13 cellular contexts compared by ENCODE assay signal in genomic region chr15:51688863-51689262, GRCh38. TPM values are rescaled to one million over a fixed set of nuclear protein-coding genes. Genes with fewer than 3 reads are reported as not detected.
DNase-seq lines count a peak whose midpoint lies in the region; ATAC-seq, FAIRE-seq and TF ChIP-seq lines count a peak whose summit lies in the region.
"Had no signal": no experiment of that assay in that cellular context is flagged by ENCODE, and none has a peak within 500 bp of the region (broad histone marks: within the 10 kb centered on the region; RNA-seq: fewer than 3 reads in every experiment).

No MANE protein-coding gene starts in this region.

- DNase-seq in DND-41 (no peak), IMR-90 (peak; percentile 7), K562 (ENCODE audit: extremely low read depth in 1 of 4, low spot score in 3 of 4) (peak in 3 of 4 experiments; percentile 29 to 46 (median 38)), mesenchymal stem cell (peak; percentile 5), NCI-H128 (lab: John Stamatoyannopoulos, UW; ENCODE audit: unreplicated experiment) (no peak), colonic mucosa (no peak)
- DNase-seq: body of pancreas; NCI-H2029 treated with DMSO at 0.1 percent for 48 hours; NCI-H82; SIG-M5; stimulated activated CD4-positive, alpha-beta T cell treated with anti-CD3 and anti-CD28 coated beads, Interleukin-2, amount 100 ng/mL, for 48 hours had no signal

- H3K4me3 ChIP-seq in DND-41 (ENCODE audit: low read depth in 1 of 2, low read length in 2 of 2) (no peak overlapping the region), IMR-90 (ENCODE audit: insufficient read depth, low read depth, low read length) (no peak overlapping the region), K562 (no peak overlapping the region), mesenchymal stem cell (ENCODE audit: insufficient read depth in 1 of 2, low read depth in 1 of 2, low read length in 2 of 2) (no peak overlapping the region), colonic mucosa (no peak overlapping the region)
- H3K4me3 ChIP-seq: body of pancreas had no signal

- peaks cover 2% of the 10 kb centered on the region for H3K27me3 ChIP-seq in DND-41 (ENCODE audit: insufficient read depth, low read length, poor library complexity)
- H3K27me3 ChIP-seq in IMR-90 (ENCODE audit: control insufficient read depth, insufficient read depth, low read length): peaks cover 16% of the 10 kb centered on the region
- H3K27me3 ChIP-seq in K562 (ENCODE audit: control insufficient read depth in 2 of 2, insufficient read depth in 2 of 2, low read length in 2 of 2): no peaks in the 10 kb centered on the region
- peaks cover 43 to 83% of the 10 kb centered on the region in 2 experiments for H3K27me3 ChIP-seq in mesenchymal stem cell (ENCODE audit: control insufficient read depth in 1 of 2, insufficient read depth in 1 of 2, low read length in 2 of 2)
- H3K27me3 ChIP-seq in colonic mucosa: no peaks in the 10 kb centered on the region
- H3K27me3 ChIP-seq: body of pancreas had no signal

- BruUV-seq in IMR-90 (replicated peaks; lab: Mats Ljungman, UMichigan) (no TSS peak), K562 (replicated peaks; lab: Mats Ljungman, UMichigan) (no TSS peak)

- no peaks in the 10 kb centered on the region for H3K79me2 ChIP-seq in DND-41 (ENCODE audit: insufficient read depth, low read length)
- no peaks in the 10 kb centered on the region for H3K79me2 ChIP-seq in K562 (ENCODE audit: control insufficient read depth, insufficient read depth, low read length)

- H2BK12ac ChIP-seq in mesenchymal stem cell (ENCODE audit: low read length in 2 of 2): no peak overlapping the region

- H2AK9ac ChIP-seq in IMR-90 (replicated peaks; ENCODE audit: low read depth, low read length, poor library complexity): no peak overlapping the region

- H3K9me3 ChIP-seq in DND-41 (ENCODE audit: insufficient read depth, low read length, severe bottlenecking) (no peaks in the 10 kb centered on the region), IMR-90 (ENCODE audit: control insufficient read depth, insufficient read depth, low read length) (no peaks in the 10 kb centered on the region), K562 (replicated peaks; ENCODE audit: control insufficient read depth, insufficient read depth, low read depth, low read length) (no peaks in the 10 kb centered on the region), mesenchymal stem cell (ENCODE audit: control insufficient read depth, low read length) (no peaks in the 10 kb centered on the region), colonic mucosa (no peaks in the 10 kb centered on the region)
- H3K9me3 ChIP-seq: body of pancreas had no signal

- POLR2A ChIA-PET in IMR-90 (lab: Charles Lee; ENCODE audit: unreplicated experiment): no interaction called here
- POLR2A ChIA-PET in K562 (lab: Yijun Ruan, JAX): interaction anchor here (0.6 to 1.0 kb wide), 2 partner anchors 11 to 632 kb away, joined by 3 read pairs; no protein-coding TSS in a partner anchor

- no peak overlapping the region for H4K5ac ChIP-seq in IMR-90 (ENCODE audit: low read depth, low read length)

- no peak overlapping the region for H3K9ac ChIP-seq in DND-41 (ENCODE audit: low read depth, low read length)
- H3K9ac ChIP-seq in IMR-90 (ENCODE audit: low read depth, low read length): no peak overlapping the region
- no peak overlapping the region for H3K9ac ChIP-seq in K562 (ENCODE audit: insufficient read depth in 1 of 2, low read depth in 2 of 2, low read length in 2 of 2)
- H3K9ac ChIP-seq in mesenchymal stem cell (ENCODE audit: low read length): no peak overlapping the region
- no peak overlapping the region for H3K9ac ChIP-seq in colonic mucosa (ENCODE audit: low read depth in 2 of 2, low read length in 2 of 2)

- H3K14ac ChIP-seq in IMR-90 (replicated peaks; ENCODE audit: low read depth, low read length) (no peak overlapping the region), mesenchymal stem cell (ENCODE audit: low read length in 2 of 2) (no peak overlapping the region)

- dilution Hi-C loops in IMR-90 (cut with HindIII; ENCODE audit: low sequenced_read_pairs, unreplicated experiment): no loop called here

- intact Hi-C loops in IMR-90 (cut with micrococcal nuclease) (loop anchor here (5.0 kb wide), 1 partner anchor 68 kb away; no protein-coding TSS in a partner anchor), K562 (cut with micrococcal nuclease) (loop anchor here (5.0 kb wide), 2 partner anchors 37 to 38 kb away; no protein-coding TSS in a partner anchor), colonic mucosa (cut with DNase I) (no loop called here)

- H2BK120ac ChIP-seq in IMR-90 (ENCODE audit: low read depth, low read length) (no peak overlapping the region), mesenchymal stem cell (ENCODE audit: low read depth, low read length) (no peak overlapping the region)

- TF ChIP-seq CTCF in DND-41 (IDR thresholded peaks at IDR 0.05; ENCODE audit: borderline replicate concordance, extremely low read depth, low read length, poor library complexity, severe bottlenecking) (peak; percentile 10), IMR-90 (conservative IDR thresholded peaks at IDR 0.05; ENCODE audit: low read depth, low read length) (peak; percentile 23), K562 (IDR thresholded peaks at IDR 0.05 in 2 of 3, conservative IDR thresholded peaks at IDR 0.05 in 1 of 3; ENCODE audit: insufficient read depth in 2 of 3, low read depth in 1 of 3, low read length in 3 of 3) (peak; percentile 24 to 49 (median 34); a peak in 2 of 6 replicates), colonic mucosa (IDR thresholded peaks at IDR 0.05) (no peak)

- no peak for TF ChIP-seq EP300 in K562 (IDR thresholded peaks at IDR 0.05; ENCODE audit: low read length)

- H3K4me2 ChIP-seq in DND-41 (ENCODE audit: insufficient read depth, low read length) (no peak overlapping the region), IMR-90 (ENCODE audit: low read depth, low read length) (no peak overlapping the region), K562 (ENCODE audit: insufficient read depth, low read length) (no peak overlapping the region), mesenchymal stem cell (ENCODE audit: low read length, poor library complexity, severe bottlenecking) (no peak overlapping the region)

- no CpG with 5 or more reads among the region's 2 CpGs for WGBS in IMR-90 (ENCODE audit: extremely low coverage in 2 of 2, insufficient read length in 1 of 2), 2 experiments
- 36% methylated on average over 2 of the region's 2 CpGs for WGBS in K562 (ENCODE audit: insufficient coverage, low coverage, missing lambda C conversion rate)
- no CpG with 5 or more reads among the region's 2 CpGs for WGBS in mesenchymal stem cell

- no peak overlapping the region for H4K8ac ChIP-seq in IMR-90 (ENCODE audit: low read depth in 2 of 2, low read length in 2 of 2)
- H4K8ac ChIP-seq in mesenchymal stem cell (ENCODE audit: low read length): no peak overlapping the region

- H3K18ac ChIP-seq in IMR-90 (ENCODE audit: low read depth, low read length) (no peak overlapping the region), mesenchymal stem cell (ENCODE audit: low read depth in 1 of 2, low read length in 2 of 2) (no peak overlapping the region)

- H3K27ac ChIP-seq in DND-41 (ENCODE audit: low read length): no peak overlapping the region
- H3K27ac ChIP-seq in IMR-90 (ENCODE audit: insufficient read depth, low read length): no peak overlapping the region
- no peak overlapping the region for H3K27ac ChIP-seq in K562 (ENCODE audit: extremely low read depth, low read depth, low read length)
- no peak overlapping the region for H3K27ac ChIP-seq in mesenchymal stem cell (ENCODE audit: low read length, poor library complexity, severe bottlenecking)
- H3K27ac ChIP-seq in colonic mucosa: no peak overlapping the region
- H3K27ac ChIP-seq: body of pancreas, HL-60 had no signal

- H3K4me1 ChIP-seq in DND-41 (ENCODE audit: insufficient read depth, low read length) (peaks cover 4% of the 10 kb centered on the region; the same call in 1 of the 2 replicates), IMR-90 (ENCODE audit: control insufficient read depth, insufficient read depth, low read length) (no peaks in the 10 kb centered on the region), K562 (replicated peaks in 1 of 2; ENCODE audit: control insufficient read depth in 2 of 2, insufficient read depth in 2 of 2, low read length in 2 of 2) (peaks cover 3 to 13% of the 10 kb centered on the region in 2 experiments; a peak in 4 of 5 replicates), mesenchymal stem cell (ENCODE audit: control insufficient read depth, insufficient read depth, low read depth, low read length) (no peaks in the 10 kb centered on the region), colonic mucosa (no peaks in the 10 kb centered on the region)
- H3K4me1 ChIP-seq: body of pancreas had no signal

- no peak overlapping the region for H4K91ac ChIP-seq in IMR-90 (ENCODE audit: insufficient read depth, low read depth, low read length)
- no peak overlapping the region for H4K91ac ChIP-seq in mesenchymal stem cell (ENCODE audit: low read length)

- no peak overlapping the region for H2AFZ ChIP-seq in DND-41 (ENCODE audit: low read depth, low read length)
- no peak overlapping the region for H2AFZ ChIP-seq in IMR-90 (replicated peaks; ENCODE audit: low read length, poor library complexity)
- no peak overlapping the region for H2AFZ ChIP-seq in K562 (ENCODE audit: low read depth, low read length)
- no peak overlapping the region for H2AFZ ChIP-seq in mesenchymal stem cell (ENCODE audit: low read depth, low read length)

- TF ChIP-seq RAD21 in IMR-90 (IDR thresholded peaks at IDR 0.05; ENCODE audit: low read length) (no peak; the same call in 1 of the 2 replicates), K562 (CRISPR knock-in tag; conservative IDR thresholded peaks at IDR 0.05 in 1 of 2, IDR thresholded peaks at IDR 0.05 in 1 of 2) (peak; percentile 16 to 49; a peak in 2 of 4 replicates)

- no peak overlapping the region for H2BK5ac ChIP-seq in IMR-90 (ENCODE audit: low read depth, low read length, poor library complexity, severe bottlenecking)
- H2BK5ac ChIP-seq in mesenchymal stem cell (ENCODE audit: low read depth, low read length, poor library complexity, severe bottlenecking): no peak overlapping the region

- ATAC-seq in DND-41 (ENCODE audit: insufficient read depth, low read depth) (no peak), IMR-90 (ENCODE audit: low read depth) (no peak), K562 (peak; percentile 82)
- no peak for ATAC-seq in activated CD4-positive, CD25-positive, alpha-beta regulatory T cell treated with anti-CD3 and anti-CD28 coated beads, Interleukin-2, amount 50 U/mL, for 24 hours
- ATAC-seq: body of pancreas had no signal

- CTCF ChIA-PET in IMR-90 (lab: Yijun Ruan, JAX) (no interaction called here), K562 (lab: Yijun Ruan, JAX; ENCODE audit: low intra/inter-chr PET ratio) (no interaction called here)

- H3K9me1 ChIP-seq in IMR-90 (ENCODE audit: insufficient read depth, low read length) (no peaks in the 10 kb centered on the region), K562 (ENCODE audit: control insufficient read depth, insufficient read depth, low read length) (no peaks in the 10 kb centered on the region)

- H3K23ac ChIP-seq in IMR-90 (ENCODE audit: low read depth, low read length) (no peak overlapping the region), mesenchymal stem cell (ENCODE audit: low read length in 2 of 2) (no peak overlapping the region)

- H3K79me1 ChIP-seq in IMR-90 (ENCODE audit: low read depth in 1 of 2, low read length in 2 of 2) (no peaks in the 10 kb centered on the region), mesenchymal stem cell (replicated peaks; ENCODE audit: low read length, poor library complexity, severe bottlenecking) (no peaks in the 10 kb centered on the region)

- H3K56ac ChIP-seq in IMR-90 (ENCODE audit: extremely low read depth, insufficient read depth, low read length): no peak overlapping the region

- H4K20me1 ChIP-seq in DND-41 (ENCODE audit: insufficient read depth, low read length): no peaks in the 10 kb centered on the region
- H4K20me1 ChIP-seq in IMR-90 (ENCODE audit: insufficient read depth, low read length): no peaks in the 10 kb centered on the region
- no peaks in the 10 kb centered on the region for H4K20me1 ChIP-seq in K562 (replicated peaks; ENCODE audit: control insufficient read depth, insufficient read depth, low read length)

- H2AK5ac ChIP-seq in IMR-90 (ENCODE audit: low read depth, low read length): no peak overlapping the region
- H2AK5ac ChIP-seq in mesenchymal stem cell (ENCODE audit: low read length, severe bottlenecking): no peak overlapping the region

- in situ Hi-C loops in IMR-90 (cut with MboI; ENCODE audit: low sequenced_read_pairs): no loop called here
- in situ Hi-C loops in K562 (cut with MboI): no loop called here

- no peak for TF ChIP-seq POLR2A in IMR-90 (IDR thresholded peaks at IDR 0.05; ENCODE audit: low read depth, low read length)
- TF ChIP-seq POLR2A in K562 (conservative IDR thresholded peaks at IDR 0.05): no peak

- H3K4ac ChIP-seq in IMR-90 (ENCODE audit: low read depth, low read length): no peak overlapping the region
- H3K4ac ChIP-seq in mesenchymal stem cell (ENCODE audit: low read depth in 1 of 2, low read length in 2 of 2): no peak overlapping the region

- H2BK15ac ChIP-seq in IMR-90 (ENCODE audit: low read depth, low read length) (no peak overlapping the region), mesenchymal stem cell (ENCODE audit: low read depth, poor library complexity, severe bottlenecking) (no peak overlapping the region)

- no peak for FAIRE-seq in K562 (lab: Jason Lieb, UNC)

- H3K36me3 ChIP-seq in DND-41 (ENCODE audit: insufficient read depth, low read length) (no peaks in the 10 kb centered on the region), IMR-90 (ENCODE audit: control insufficient read depth, insufficient read depth, low read length) (no peaks in the 10 kb centered on the region), K562 (ENCODE audit: control insufficient read depth, insufficient read depth, low read length) (peaks cover 8% of the 10 kb centered on the region; the same call in 2 of the 3 replicates), mesenchymal stem cell (ENCODE audit: control insufficient read depth in 1 of 2, insufficient read depth in 2 of 2, low read depth in 1 of 2, low read length in 2 of 2) (no peaks in the 10 kb centered on the region), colonic mucosa (no peaks in the 10 kb centered on the region)

- no peak overlapping the region for H2BK20ac ChIP-seq in IMR-90 (ENCODE audit: low read depth, low read length)

RNA-seq across cellular contexts. Expression of gene SCG3, which starts 7.6 kb away (rescaled TPM):
- total RNA-seq in IMR-90 (2012; rRNA removed) (not detected in 2 replicates), K562 (2014; rRNA removed) (14.9 and 17.4 TPM in 2 replicates), K562 (2014; rRNA removed; fragmentation: Illumina TruSeq; extraction: Trizol) (32.2 and 42.1 TPM in 2 replicates), K562 (2015; rRNA removed; fragmentation: Illumina TruSeq; extraction: Trizol) (41.5 and 43.8 TPM in 2 replicates), K562 (2021) (19.5 and 21.0 TPM in 2 replicates), colonic mucosa (1 to 10 TPM in 1 of 2 donors, under 1 TPM in 1; 0.72 to 2.0 TPM)
- polyA plus RNA-seq in IMR-90 (2012; rRNA removed) (0.02 TPM in 1 of 2 replicates, not detected in the other), K562 (2011; rRNA removed) (4.2 and 22.7 TPM in 2 replicates), K562 (2014; fragmentation: Illumina TruSeq; extraction: Trizol) (23.3 and 28.5 TPM in 2 replicates), K562 (2014; fragmentation: Nextera tagmentation; extraction: Ambion mirVana) (10 to 100 TPM; 13.0 to 17.8 TPM), K562 (2014; rRNA removed) (11.3 and 14.1 TPM in 2 replicates)
- polyA plus RNA-seq in IMR-90 (2012; cell fraction: cytosol; rRNA removed): not detected in 2 replicates
- polyA plus RNA-seq in IMR-90 (2012; cell fraction: nucleus; rRNA removed; ENCODE audit: low replicate concordance): not detected in 2 replicates
- total RNA-seq in K562 (2011; cell fraction: chromatin; rRNA removed; ENCODE audit: low replicate concordance): 8.5 and 27.4 TPM in 2 replicates
- 9.9 and 11.3 TPM in 2 replicates for total RNA-seq in K562 (2011; cell fraction: nucleolus; rRNA removed)
- total RNA-seq in K562 (2011; cell fraction: nucleoplasm; rRNA removed): 19.9 and 30.9 TPM in 2 replicates
- polyA plus RNA-seq in K562 (2011; cell fraction: cytosol; rRNA removed): 2.1 and 3.3 TPM in 2 replicates
- polyA plus RNA-seq in K562 (2011; cell fraction: nucleus; rRNA removed): 1.4 and 4.3 TPM in 2 replicates
- polyA plus RNA-seq in K562 (2012): 22.5 and 23.7 TPM in 2 replicates
- 11.9 and 42.1 TPM in 2 replicates for polyA minus RNA-seq in K562 (2011; rRNA and poly(A)+ RNA removed)
- 4.8 and 22.5 TPM in 2 replicates for polyA minus RNA-seq in K562 (2011; cell fraction: cytosol; rRNA and poly(A)+ RNA removed)
- 3.0 and 5.7 TPM in 2 replicates for polyA minus RNA-seq in K562 (2011; cell fraction: nucleus; rRNA and poly(A)+ RNA removed)
- polyA plus RNA-seq in mesenchymal stem cell (2013, experiment 1 of 2): 0.01 TPM
- 0.03 TPM for polyA plus RNA-seq in mesenchymal stem cell (2013, experiment 2 of 2)

RNA-seq across cellular contexts. Expression of gene LYSMD2, which starts 48.6 kb away (rescaled TPM):
- total RNA-seq in IMR-90 (2012; rRNA removed) (5.9 and 7.2 TPM in 2 replicates), K562 (2014; rRNA removed) (8.8 and 10.9 TPM in 2 replicates), K562 (2014; rRNA removed; fragmentation: Illumina TruSeq; extraction: Trizol) (13.6 and 14.2 TPM in 2 replicates), K562 (2015; rRNA removed; fragmentation: Illumina TruSeq; extraction: Trizol) (11.2 and 11.3 TPM in 2 replicates), K562 (2021) (9.7 and 10.3 TPM in 2 replicates), colonic mucosa (1 to 10 TPM; 7.1 to 7.8 TPM)
- polyA plus RNA-seq in IMR-90 (2012; rRNA removed) (5.6 and 6.0 TPM in 2 replicates), K562 (2011; rRNA removed) (11.3 and 30.3 TPM in 2 replicates), K562 (2014; fragmentation: Illumina TruSeq; extraction: Trizol) (7.9 and 9.5 TPM in 2 replicates), K562 (2014; fragmentation: Nextera tagmentation; extraction: Ambion mirVana) (1 to 10 TPM; 4.3 to 4.8 TPM), K562 (2014; rRNA removed) (9.8 and 10.7 TPM in 2 replicates)
- polyA plus RNA-seq in IMR-90 (2012; cell fraction: cytosol; rRNA removed): 4.4 and 6.9 TPM in 2 replicates
- 2.1 and 5.4 TPM in 2 replicates for polyA plus RNA-seq in IMR-90 (2012; cell fraction: nucleus; rRNA removed; ENCODE audit: low replicate concordance)
- 2.4 and 7.0 TPM in 2 replicates for total RNA-seq in K562 (2011; cell fraction: chromatin; rRNA removed; ENCODE audit: low replicate concordance)
- 2.8 and 3.2 TPM in 2 replicates for total RNA-seq in K562 (2011; cell fraction: nucleolus; rRNA removed)
- 3.1 and 5.4 TPM in 2 replicates for total RNA-seq in K562 (2011; cell fraction: nucleoplasm; rRNA removed)
- polyA plus RNA-seq in K562 (2011; cell fraction: cytosol; rRNA removed): 6.9 and 16.4 TPM in 2 replicates
- polyA plus RNA-seq in K562 (2011; cell fraction: nucleus; rRNA removed): 4.8 and 5.0 TPM in 2 replicates
- 11.4 and 11.6 TPM in 2 replicates for polyA plus RNA-seq in K562 (2012)
- 4.8 and 8.9 TPM in 2 replicates for polyA minus RNA-seq in K562 (2011; rRNA and poly(A)+ RNA removed)
- 2.9 and 6.2 TPM in 2 replicates for polyA minus RNA-seq in K562 (2011; cell fraction: cytosol; rRNA and poly(A)+ RNA removed)
- polyA minus RNA-seq in K562 (2011; cell fraction: nucleus; rRNA and poly(A)+ RNA removed): 2.0 and 3.6 TPM in 2 replicates
- polyA plus RNA-seq in mesenchymal stem cell (2013, experiment 1 of 2): 6.6 TPM
- polyA plus RNA-seq in mesenchymal stem cell (2013, experiment 2 of 2): 8.1 TPM

Comparison
In these comparisons a context has a peak if more than half of its experiments do, and no peak if none do; other contexts are left out.
1. DNase-seq: peak in IMR-90 (single experiment), K562 (3 of 4) and mesenchymal stem cell (single experiment); none in DND-41 (single experiment), NCI-H128 (single experiment) and colonic mucosa (single experiment).